8 cellular contexts compared by ENCODE assay signal in genomic region chr15:74937602-74938371, GRCh38. TPM values are rescaled to one million over a fixed set of nuclear protein-coding genes. Genes with fewer than 3 reads are reported as not detected.
DNase-seq lines count a peak whose midpoint lies in the region; ATAC-seq and TF ChIP-seq lines count a peak whose summit lies in the region.

COX5A (minus strand) TSS chr15:74938073; CDS start chr15:74938014, 59 bp downstream.

- peaks cover 33% of the 10 kb centered on the region for H3K4me1 Mint-ChIP-seq in activated naive CD4-positive, alpha-beta T cell treated with anti-CD3 and anti-CD28 coated beads, Interleukin-2, amount 50 U/mL, for 24 hours

- peak; percentile 94 for DNase-seq in GM10266 (ENCODE audit: extremely low spot score)
- peak; percentile 83 for DNase-seq in NCI-H1048 (lab: John Stamatoyannopoulos, UW)
- peak; percentile 95 for DNase-seq in globus pallidus (ENCODE audit: low spot score)
- peak; percentile 66 for DNase-seq in omental fat pad (ENCODE audit: low spot score)

- no peak for TF ChIP-seq CTCF in GM10266 (IDR thresholded peaks at IDR 0.05; ENCODE audit: control insufficient read depth, insufficient read depth, low read depth, missing control alignments)
- no peak for TF ChIP-seq CTCF in omental fat pad (IDR thresholded peaks at IDR 0.05)

- ATAC-seq in HG02610 (IDR thresholded peaks at IDR 0.05; ENCODE audit: unreplicated experiment) (peak; percentile 83), SK-N-SH treated with all-trans-retinoic acid at 6 μM for 48 hours (peak; percentile 98), omental fat pad (ENCODE audit: low FRiP score) (peak; percentile 99)

- peak within 1 kb of the TSS; percentile 82 for H3K27ac ChIP-seq in temporal lobe (ENCODE audit: low read depth, low read length)

- H3K4me3 Mint-ChIP-seq in activated naive CD4-positive, alpha-beta T cell treated with anti-CD3 and anti-CD28 coated beads, Interleukin-2, amount 50 U/mL, for 24 hours, result peak within 1 kb of the TSS; percentile 96

- H3K27ac Mint-ChIP-seq in activated naive CD4-positive, alpha-beta T cell treated with anti-CD3 and anti-CD28 coated beads, Interleukin-2, amount 50 U/mL, for 24 hours, result peak within 1 kb of the TSS; percentile 88

- H3K36me3 Mint-ChIP-seq in activated naive CD4-positive, alpha-beta T cell treated with anti-CD3 and anti-CD28 coated beads, Interleukin-2, amount 50 U/mL, for 24 hours, result peaks cover 2% of the 10 kb centered on the region

- no peaks in the 10 kb centered on the region for H3K27me3 Mint-ChIP-seq in activated naive CD4-positive, alpha-beta T cell treated with anti-CD3 and anti-CD28 coated beads, Interleukin-2, amount 50 U/mL, for 24 hours

- H3K9me3 Mint-ChIP-seq in activated naive CD4-positive, alpha-beta T cell treated with anti-CD3 and anti-CD28 coated beads, Interleukin-2, amount 50 U/mL, for 24 hours, result no peaks in the 10 kb centered on the region

TF ChIP-seq in SK-N-SH treated with all-trans-retinoic acid at 6 μM for 48 hours, 23 proteins besides CTCF, POLR2A, EP300 and RAD21:
- no peak for TF ChIP-seq POU6F1 (CRISPR knock-in tag; IDR thresholded peaks at IDR 0.05; ENCODE audit: borderline replicate concordance, low read depth)
- TF ChIP-seq ZC3H10 (CRISPR knock-in tag; IDR thresholded peaks at IDR 0.05), result no peak
- no peak for TF ChIP-seq TCF4 (CRISPR knock-in tag; IDR thresholded peaks at IDR 0.05; ENCODE audit: borderline replicate concordance)
- no peak for TF ChIP-seq ZNF70 (CRISPR knock-in tag; IDR thresholded peaks at IDR 0.05)
- no peak for TF ChIP-seq ARNTL (CRISPR knock-in tag; IDR thresholded peaks at IDR 0.05; ENCODE audit: borderline replicate concordance, low read depth)
- TF ChIP-seq BACH2 (CRISPR knock-in tag; IDR thresholded peaks at IDR 0.05; ENCODE audit: borderline replicate concordance), result no peak
- no peak for TF ChIP-seq PPARA (CRISPR knock-in tag; IDR thresholded peaks at IDR 0.05; ENCODE audit: borderline replicate concordance)
- no peak for TF ChIP-seq ISL1 (CRISPR knock-in tag; IDR thresholded peaks at IDR 0.05)
- no peak for TF ChIP-seq ZFP30 (CRISPR knock-in tag; IDR thresholded peaks at IDR 0.05)
- no peak for TF ChIP-seq TOX (CRISPR knock-in tag; IDR thresholded peaks at IDR 0.05; ENCODE audit: borderline replicate concordance)
- TF ChIP-seq CREB5 (CRISPR knock-in tag; IDR thresholded peaks at IDR 0.05; ENCODE audit: low read depth), result no peak
- no peak for TF ChIP-seq ESRRG (CRISPR knock-in tag; IDR thresholded peaks at IDR 0.05)
- TF ChIP-seq GLIS3 (CRISPR knock-in tag; IDR thresholded peaks at IDR 0.05), result no peak
- TF ChIP-seq ZNF565 (CRISPR knock-in tag; conservative IDR thresholded peaks at IDR 0.05; ENCODE audit: low read depth), result no peak
- no peak for TF ChIP-seq CSRNP3 (CRISPR knock-in tag; IDR thresholded peaks at IDR 0.05)
- no peak for TF ChIP-seq RARB (CRISPR knock-in tag; IDR thresholded peaks at IDR 0.05)
- TF ChIP-seq ZFP3 (CRISPR knock-in tag; IDR thresholded peaks at IDR 0.05), result no peak
- TF ChIP-seq CSDC2 (CRISPR knock-in tag; IDR thresholded peaks at IDR 0.05), result no peak
- TF ChIP-seq SNAI2 (CRISPR knock-in tag; IDR thresholded peaks at IDR 0.05), result no peak
- no peak; the same call in 1 of the 2 replicates for TF ChIP-seq TSHZ2 (CRISPR knock-in tag; IDR thresholded peaks at IDR 0.05)
TF ChIP-seq in SK-N-SH treated with all-trans-retinoic acid at 6 μM for 48 hours: peak in this region for 0.

RNA-seq across cellular contexts. Expression of gene COX5A, which starts in this region (rescaled TPM):
- 100 to 1,000 TPM in 1 of 4 donors, 10 to 100 TPM in 3; 47.6 to 103 (median 69.7) TPM for total RNA-seq in omental fat pad
- total RNA-seq in temporal lobe, result 46.7 TPM

Comparison
In these comparisons a context has a peak if more than half of its experiments do, and no peak if none do; other contexts are left out.
1. Peak in every context shown above with its lines: DNase-seq, ATAC-seq and H3K27ac ChIP-seq.